Comparison of ENCODE assay signal across 18 cellular contexts in the genomic region with DNA sequence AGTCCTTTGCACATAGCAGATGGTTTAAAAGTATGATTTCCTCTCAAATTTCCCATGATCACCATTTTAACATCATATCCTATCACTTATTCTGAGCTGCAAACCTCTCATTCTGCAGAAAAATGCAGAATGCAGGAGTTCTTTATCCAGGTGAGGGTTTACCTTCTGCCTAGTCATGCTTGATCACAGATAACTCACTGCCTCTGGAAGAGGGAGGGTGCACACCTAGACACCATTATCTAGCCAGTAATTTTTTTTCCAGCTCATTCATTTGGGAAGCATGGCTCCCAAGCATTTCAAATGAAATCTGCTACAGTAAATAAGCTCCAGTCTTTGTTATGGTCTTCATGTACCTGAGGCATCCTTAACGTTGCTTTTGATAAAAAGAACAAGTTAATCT.
"Had no signal": no experiment of that assay in that cellular context is flagged by ENCODE, and none has a peak within 500 bp of the region (broad histone marks: within the 10 kb centered on the region; RNA-seq: fewer than 3 reads in every experiment).

No MANE protein-coding gene starts in this region.

- H3K4me1 Mint-ChIP-seq: nephron progenitor cell had no signal

- H3K36me3 Mint-ChIP-seq: activated naive CD8-positive, alpha-beta T cell treated with anti-CD3 and anti-CD28 coated beads for 36 hours had no signal

- DNase-seq: activated CD4-positive, alpha-beta T cell treated with anti-CD3 and anti-CD28 coated beads, Interleukin-2, amount 50 U/mL, for 48 hours; activated CD4-positive, CD25-positive, alpha-beta regulatory T cell treated with anti-CD3 and anti-CD28 coated beads, Interleukin-2, amount 50 U/mL, for 72 hours; activated gamma-delta T cell treated with Interleukin-2 at 50 U/mL for 16 hours; activated naive CD8-positive, alpha-beta T cell treated with anti-CD3 and anti-CD28 coated beads for 36 hours; activated T-cell treated with anti-CD3 and anti-CD28 coated beads, Interleukin-2, amount 50 U/mL, for 4 hours; anterior cingulate cortex; brain microvascular endothelial cell; dermis blood vessel endothelial cell; islet precursor cell; left ventricle myocardium superior; mesenchymal stem cell; nephron progenitor cell; occipital lobe; T-helper 9 cell; transverse colon had no signal

- H3K27ac Mint-ChIP-seq: activated naive CD8-positive, alpha-beta T cell treated with anti-CD3 and anti-CD28 coated beads for 36 hours; nephron progenitor cell; stimulated activated memory B cell treated with anti-CD40 and anti-IgM and Interleukin-4, amounts not matched to agents 10 μg/mL and 1 μg/mL and 100 μg/mL, for 72 hours had no signal

- H3K27me3 ChIP-seq: brain microvascular endothelial cell, hepatocyte, transverse colon had no signal

- H3K9me3 ChIP-seq: transverse colon had no signal

- H3K27me3 Mint-ChIP-seq: activated naive CD8-positive, alpha-beta T cell treated with anti-CD3 and anti-CD28 coated beads for 36 hours; stimulated activated memory B cell treated with anti-CD40 and anti-IgM and Interleukin-4, amounts not matched to agents 10 μg/mL and 1 μg/mL and 100 μg/mL, for 72 hours had no signal

- H3K4me3 Mint-ChIP-seq: activated naive CD8-positive, alpha-beta T cell treated with anti-CD3 and anti-CD28 coated beads for 36 hours; activated T-cell treated with anti-CD3 and anti-CD28 coated beads, Interleukin-2, amount 50 U/mL, for 4 hours; nephron progenitor cell; stimulated activated memory B cell treated with anti-CD40 and anti-IgM and Interleukin-4, amounts not matched to agents 10 μg/mL and 1 μg/mL and 100 μg/mL, for 72 hours had no signal

- H3K27ac ChIP-seq: brain microvascular endothelial cell, hepatocyte, transverse colon had no signal

- H3K9me3 Mint-ChIP-seq: activated naive CD8-positive, alpha-beta T cell treated with anti-CD3 and anti-CD28 coated beads for 36 hours; activated T-cell treated with anti-CD3 and anti-CD28 coated beads, Interleukin-2, amount 50 U/mL, for 4 hours; nephron progenitor cell; stimulated activated memory B cell treated with anti-CD40 and anti-IgM and Interleukin-4, amounts not matched to agents 10 μg/mL and 1 μg/mL and 100 μg/mL, for 72 hours had no signal

- ATAC-seq: activated T-cell treated with anti-CD3 and anti-CD28 coated beads, Interleukin-2, amount 50 U/mL, for 4 hours; esophagus mucosa; left ventricle myocardium superior; stimulated activated memory B cell treated with anti-CD40 and anti-IgM and Interleukin-4, amounts not matched to agents 10 μg/mL and 1 μg/mL and 100 μg/mL, for 72 hours had no signal

- H3K4me3 ChIP-seq: hepatocyte, transverse colon had no signal
